Comparison of ENCODE assay signal across 8 cellular contexts in genomic region chr10:102150970-102151773, GRCh38. TPM values are rescaled to one million over a fixed set of nuclear protein-coding genes. Genes with fewer than 3 reads are reported as not detected.
DNase-seq lines count a peak whose midpoint lies in the region; ATAC-seq and TF ChIP-seq lines count a peak whose summit lies in the region.

No MANE protein-coding gene starts in this region.

- H3K4me3 ChIP-seq in iPS-20b (ENCODE audit: low read length) = peak overlapping the region; percentile 58

- no peaks in the 10 kb centered on the region for H3K9me3 Mint-ChIP-seq in activated T-cell treated with anti-CD3 and anti-CD28 coated beads, Interleukin-2, amount 50 U/mL, for 72 hours
- no peaks in the 10 kb centered on the region for H3K9me3 Mint-ChIP-seq in activated T-helper 2 cell treated with anti-CD3 and anti-CD28 coated beads, Interferon-gamma antibody, Interleukin-2, Interleukin-4, amounts not matched to agents 10 μg/mL and 5 μg/mL and 100 μg/mL, durations not matched to agents 14 hours and 24 hours and 36 hours

- H3K36me3 ChIP-seq in iPS-20b (ENCODE audit: insufficient read depth, low read depth, low read length) = peaks cover 72% of the 10 kb centered on the region

- peaks cover 51% of the 10 kb centered on the region for H3K4me1 Mint-ChIP-seq in activated T-cell treated with anti-CD3 and anti-CD28 coated beads, Interleukin-2, amount 50 U/mL, for 72 hours (ENCODE audit: low read depth)
- peaks cover 28% of the 10 kb centered on the region for H3K4me1 Mint-ChIP-seq in activated T-helper 2 cell treated with anti-CD3 and anti-CD28 coated beads, Interferon-gamma antibody, Interleukin-2, Interleukin-4, amounts not matched to agents 10 μg/mL and 5 μg/mL and 100 μg/mL, durations not matched to agents 14 hours and 24 hours and 36 hours (ENCODE audit: low read depth)

- peaks cover 8 to 47% of the 10 kb centered on the region in 2 donors for H3K36me3 Mint-ChIP-seq in activated T-cell treated with anti-CD3 and anti-CD28 coated beads, Interleukin-2, amount 50 U/mL, for 72 hours (ENCODE audit: insufficient read depth in 2 of 2)
- H3K36me3 Mint-ChIP-seq in activated T-helper 2 cell treated with anti-CD3 and anti-CD28 coated beads, Interferon-gamma antibody, Interleukin-2, Interleukin-4, amounts not matched to agents 10 μg/mL and 5 μg/mL and 100 μg/mL, durations not matched to agents 14 hours and 24 hours and 36 hours (ENCODE audit: low read depth) = peaks cover 85% of the 10 kb centered on the region

- TF ChIP-seq CTCF in GM20000 (IDR thresholded peaks at IDR 0.05; ENCODE audit: extremely low read depth, missing control alignments) = no peak

- peak overlapping the region; percentile 77; the same call in 1 of the 2 replicates for H3K9ac ChIP-seq in iPS-20b (ENCODE audit: low read depth, low read length)

- no peaks in the 10 kb centered on the region for H3K27me3 ChIP-seq in iPS-20b (ENCODE audit: insufficient read depth, low read length)

- no peak for ATAC-seq in activated T-cell treated with anti-CD3 and anti-CD28 coated beads, Interleukin-2, amount 50 U/mL, for 72 hours (replicated peaks in 1 of 2)
- ATAC-seq in GM19023 (IDR thresholded peaks at IDR 0.05; ENCODE audit: unreplicated experiment) = no peak

- intact Hi-C loops in activated T-helper 2 cell treated with anti-CD3 and anti-CD28 coated beads, Interferon-gamma antibody, Interleukin-2, Interleukin-4, amounts not matched to agents 10 μg/mL and 5 μg/mL and 100 μg/mL, durations not matched to agents 14 hours and 24 hours and 36 hours (cut with micrococcal nuclease) = loop anchor here (5.0 kb wide), 1 partner anchor 561 kb away; the partner anchor contains the start of genes ARL3 and SFXN2

- no peak for DNase-seq in activated T-cell treated with anti-CD3 and anti-CD28 coated beads, Interleukin-2, amount 50 U/mL, for 72 hours
- DNase-seq in activated T-cell treated with anti-CD3 and anti-CD28 coated beads for 4 hours (no peak), substantia nigra (lab: John Stamatoyannopoulos, UW) (peak in 1 of 49 donors; percentile 4), GOT3 (lab: John Stamatoyannopoulos, UW) (no peak), GM20000 (ENCODE audit: low spot score) (no peak)
- no peak for DNase-seq in activated T-helper 2 cell treated with anti-CD3 and anti-CD28 coated beads, Interferon-gamma antibody, Interleukin-2, Interleukin-4, amounts not matched to agents 10 μg/mL and 5 μg/mL and 100 μg/mL, durations not matched to agents 14 hours and 24 hours and 36 hours (ENCODE audit: low spot score)

- H3K27ac ChIP-seq in iPS-20b (ENCODE audit: low read length) = peak overlapping the region; percentile 52
- peak overlapping the region; percentile 73 for H3K27ac ChIP-seq in substantia nigra (ENCODE audit: low read depth, low read length, poor library complexity, severe bottlenecking)

- H3K4me1 ChIP-seq in iPS-20b (ENCODE audit: insufficient read depth, low read length) = peaks cover 7% of the 10 kb centered on the region; the same call in 1 of the 2 replicates

- no peaks in the 10 kb centered on the region for H3K9me3 ChIP-seq in iPS-20b (ENCODE audit: insufficient read depth, low read depth, low read length)

- H3K4me3 Mint-ChIP-seq in activated T-cell treated with anti-CD3 and anti-CD28 coated beads, Interleukin-2, amount 50 U/mL, for 72 hours = peak overlapping the region; percentile 95 to 97
- peak overlapping the region; percentile 97 for H3K4me3 Mint-ChIP-seq in activated T-helper 2 cell treated with anti-CD3 and anti-CD28 coated beads, Interferon-gamma antibody, Interleukin-2, Interleukin-4, amounts not matched to agents 10 μg/mL and 5 μg/mL and 100 μg/mL, durations not matched to agents 14 hours and 24 hours and 36 hours (ENCODE audit: low read depth)

- H3K27ac Mint-ChIP-seq in activated T-cell treated with anti-CD3 and anti-CD28 coated beads, Interleukin-2, amount 50 U/mL, for 72 hours = peak overlapping the region; percentile 98
- peak overlapping the region; percentile 96 for H3K27ac Mint-ChIP-seq in activated T-helper 2 cell treated with anti-CD3 and anti-CD28 coated beads, Interferon-gamma antibody, Interleukin-2, Interleukin-4, amounts not matched to agents 10 μg/mL and 5 μg/mL and 100 μg/mL, durations not matched to agents 14 hours and 24 hours and 36 hours

- H3K27me3 Mint-ChIP-seq in activated T-cell treated with anti-CD3 and anti-CD28 coated beads, Interleukin-2, amount 50 U/mL, for 72 hours (ENCODE audit: low read depth) = no peaks in the 10 kb centered on the region
- H3K27me3 Mint-ChIP-seq in activated T-helper 2 cell treated with anti-CD3 and anti-CD28 coated beads, Interferon-gamma antibody, Interleukin-2, Interleukin-4, amounts not matched to agents 10 μg/mL and 5 μg/mL and 100 μg/mL, durations not matched to agents 14 hours and 24 hours and 36 hours (ENCODE audit: low read depth) = no peaks in the 10 kb centered on the region

RNA-seq across cellular contexts. Expression of gene NOLC1, which starts 1.0 kb away (rescaled TPM):
- total RNA-seq in activated T-cell treated with anti-CD3 and anti-CD28 coated beads, Interleukin-2, amount 50 U/mL, for 72 hours = 100 to 1,000 TPM in 1 of 2 donors, 10 to 100 TPM in 1; 98.2 to 124 TPM
- total RNA-seq in activated T-helper 2 cell treated with anti-CD3 and anti-CD28 coated beads, Interferon-gamma antibody, Interleukin-2, Interleukin-4, amounts not matched to agents 10 μg/mL and 5 μg/mL and 100 μg/mL, durations not matched to agents 14 hours and 24 hours and 36 hours = 195 and 196 TPM in 2 replicates

RNA-seq across cellular contexts. Expression of gene PPRC1, which starts 18.3 kb away (rescaled TPM):
- 10 to 100 TPM; 42.6 to 51.4 TPM for total RNA-seq in activated T-cell treated with anti-CD3 and anti-CD28 coated beads, Interleukin-2, amount 50 U/mL, for 72 hours
- 91.3 and 94.1 TPM in 2 replicates for total RNA-seq in activated T-helper 2 cell treated with anti-CD3 and anti-CD28 coated beads, Interferon-gamma antibody, Interleukin-2, Interleukin-4, amounts not matched to agents 10 μg/mL and 5 μg/mL and 100 μg/mL, durations not matched to agents 14 hours and 24 hours and 36 hours

RNA-seq across cellular contexts. Expression of gene LDB1, which starts 31.0 kb away (rescaled TPM):
- total RNA-seq in activated T-cell treated with anti-CD3 and anti-CD28 coated beads, Interleukin-2, amount 50 U/mL, for 72 hours = 10 to 100 TPM; 65.1 to 71.2 TPM
- total RNA-seq in activated T-helper 2 cell treated with anti-CD3 and anti-CD28 coated beads, Interferon-gamma antibody, Interleukin-2, Interleukin-4, amounts not matched to agents 10 μg/mL and 5 μg/mL and 100 μg/mL, durations not matched to agents 14 hours and 24 hours and 36 hours = 71.8 and 74.8 TPM in 2 replicates
